In the genomic region with DNA sequence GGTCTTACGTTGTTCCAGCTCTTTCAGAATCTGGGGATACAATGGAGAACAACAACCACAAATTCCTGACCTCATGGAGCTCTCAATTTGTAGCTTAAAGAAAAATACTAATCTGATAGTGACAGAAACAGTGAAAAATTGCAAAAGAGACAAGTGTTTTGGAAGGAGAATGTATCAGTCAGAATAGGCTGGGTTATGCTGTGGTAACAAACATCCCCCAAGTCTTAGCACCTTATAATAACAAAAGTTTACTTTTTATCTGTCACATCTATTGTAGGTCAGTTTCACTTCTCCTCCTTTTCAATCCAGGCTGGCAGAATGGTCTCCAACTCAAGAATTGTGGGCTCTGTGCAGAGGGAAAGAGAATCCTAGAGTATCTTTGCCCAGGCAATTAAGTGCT, we compare ENCODE assay signal across 35 cellular contexts. TPM values are rescaled to one million over a fixed set of nuclear protein-coding genes. Genes with fewer than 3 reads are reported as not detected.
"Had no signal": no experiment of that assay in that cellular context is flagged by ENCODE, and none has a peak within 500 bp of the region (broad histone marks: within the 10 kb centered on the region; RNA-seq: fewer than 3 reads in every experiment).

No MANE protein-coding gene starts in this region.

- H3K4me1 ChIP-seq: SJSA1 had no signal

- H3K4me3 Mint-ChIP-seq: activated CD4-positive, alpha-beta memory T cell treated with anti-CD3 and anti-CD28 coated beads, Interleukin-2, amount 10 ng/mL, durations not matched to agents 7 days and 5 days; activated CD8-positive, alpha-beta memory T cell treated with anti-CD3 and anti-CD28 coated beads, Interleukin-2, amount 10 ng/mL, durations not matched to agents 7 days and 5 days; T-cell had no signal

- H3K4me3 ChIP-seq: MG63, Peyer's patch, SJSA1 had no signal

- H3K27me3 ChIP-seq: brain microvascular endothelial cell, MG63, Peyer's patch had no signal

- H3K4me2 ChIP-seq: SK-N-SH had no signal

- H3K36me3 ChIP-seq: brain microvascular endothelial cell, MG63, Peyer's patch, SJSA1, WERI-Rb-1 had no signal

- H3K27ac Mint-ChIP-seq: activated CD4-positive, alpha-beta memory T cell treated with anti-CD3 and anti-CD28 coated beads, Interleukin-2, amount 10 ng/mL, durations not matched to agents 7 days and 5 days; activated CD8-positive, alpha-beta memory T cell treated with anti-CD3 and anti-CD28 coated beads, Interleukin-2, amount 10 ng/mL, durations not matched to agents 7 days and 5 days had no signal

- H3K9me3 ChIP-seq: Peyer's patch, SJSA1, SK-N-SH had no signal

- H3K9ac ChIP-seq: SK-N-SH had no signal

- ATAC-seq: activated CD8-positive, alpha-beta memory T cell treated with anti-CD3 and anti-CD28 coated beads, Interleukin-2, amount 10 ng/mL, durations not matched to agents 7 days and 5 days; activated naive CD4-positive, alpha-beta T cell treated with anti-CD3 and anti-CD28 coated beads, Interleukin-2, amount 50 U/mL, for 72 hours; PC-3; T-cell had no signal

- H3K27ac ChIP-seq: brain microvascular endothelial cell, Peyer's patch, SJSA1, WERI-Rb-1 had no signal

- DNase-seq: activated CD4-positive, alpha-beta memory T cell treated with anti-CD3 and anti-CD28 coated beads, Interleukin-2, amount 10 ng/mL, durations not matched to agents 7 days and 5 days; activated CD4-positive, alpha-beta T cell treated with anti-CD3 and anti-CD28 coated beads for 1 hour; activated CD4-positive, alpha-beta T cell treated with anti-CD3 and anti-CD28 coated beads for 48 hours; activated CD4-positive, CD25-positive, alpha-beta regulatory T cell; activated CD8-positive, alpha-beta memory T cell treated with anti-CD3 and anti-CD28 coated beads, Interleukin-2, amount 10 ng/mL, durations not matched to agents 7 days and 5 days; activated naive CD4-positive, alpha-beta T cell; activated T-cell treated with anti-CD3 and anti-CD28 coated beads, Interleukin-2, amount 50 U/mL, for 48 hours; amniotic stem cell; aorta; brain microvascular endothelial cell; central memory CD4-positive, alpha-beta T cell; Kasumi-1; KG1; MG63; NCI-H1048; NCI-H1105 treated with DMSO at 0.1 percent for 48 hours; NCI-H1436; NCI-H1694 treated with DMSO at 0.1 percent for 48 hours; NCI-H2029; NCI-H510A; NCI-H526; NCI-H748 treated with DMSO at 0.1 percent for 48 hours; NK-92 treated with Interleukin-12 subunit alpha and Interleukin-12 subunit beta, amount 100 ng/mL, for 24 hours; PC-3; RPMI8226; SHP77 treated with DMSO at 0.1 percent for 48 hours; SK-N-SH; T-helper 2 cell; T1000; WERI-Rb-1 had no signal

- H3K27me3 Mint-ChIP-seq: activated CD4-positive, alpha-beta memory T cell treated with anti-CD3 and anti-CD28 coated beads, Interleukin-2, amount 10 ng/mL, durations not matched to agents 7 days and 5 days; activated CD8-positive, alpha-beta memory T cell treated with anti-CD3 and anti-CD28 coated beads, Interleukin-2, amount 10 ng/mL, durations not matched to agents 7 days and 5 days; T-cell had no signal

RNA-seq across cellular contexts. Expression of a gene that starts 9.5 kb away (rescaled TPM):
- total RNA-seq: activated CD4-positive, alpha-beta memory T cell treated with anti-CD3 and anti-CD28 coated beads, Interleukin-2, amount 10 ng/mL, durations not matched to agents 7 days and 5 days; activated CD8-positive, alpha-beta memory T cell treated with anti-CD3 and anti-CD28 coated beads, Interleukin-2, amount 10 ng/mL, durations not matched to agents 7 days and 5 days; activated naive CD4-positive, alpha-beta T cell treated with anti-CD3 and anti-CD28 coated beads, Interleukin-2, amount 50 U/mL, for 72 hours; aorta; cerebellum; PC-3; Peyer's patch; SJSA1; T-cell had no signal
- polyA plus RNA-seq: aorta, SK-N-SH had no signal
